In the genomic region with DNA sequence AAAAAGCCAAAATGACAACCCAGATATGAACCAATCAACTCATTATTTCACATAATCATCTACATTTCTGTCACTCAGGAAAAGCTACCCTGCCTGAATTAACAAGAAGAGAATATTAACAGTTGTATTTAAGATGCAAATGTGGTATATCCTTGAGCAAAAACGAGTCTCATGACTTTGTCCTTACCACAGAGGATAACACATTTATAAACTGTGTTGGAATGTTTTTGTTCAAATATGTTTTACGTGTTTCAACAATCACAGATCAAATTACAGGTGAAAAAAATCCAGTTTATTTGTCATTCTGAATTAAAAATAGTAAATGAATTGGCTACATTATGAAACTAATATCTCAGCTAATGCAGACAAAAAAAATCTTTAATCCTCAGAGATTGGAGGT, we compare ENCODE assay signal across 20 cellular contexts. TPM values are rescaled to one million over a fixed set of nuclear protein-coding genes. Genes with fewer than 3 reads are reported as not detected.
A peak's percentile ranks its signal among the peaks of the same experiment; 100 is the strongest.
DNase-seq lines count a peak whose midpoint lies in the region; ATAC-seq and TF ChIP-seq lines count a peak whose summit lies in the region.
"Had no signal": no experiment of that assay in that cellular context is flagged by ENCODE, and none has a peak within 500 bp of the region (broad histone marks: within the 10 kb centered on the region; RNA-seq: fewer than 3 reads in every experiment).

No MANE protein-coding gene starts in this region.

- H3K27ac Mint-ChIP-seq in WTC11 (peak overlapping the region; percentile 63), chondrocyte (ENCODE audit: unreplicated experiment) (peak overlapping the region; percentile 24)
- H3K27ac Mint-ChIP-seq in CD8-positive, alpha-beta T cell = no peak overlapping the region
- H3K27ac Mint-ChIP-seq: CD14-positive monocyte; CD4-positive, alpha-beta memory T cell; CD4-positive, CD25-positive, alpha-beta regulatory T cell had no signal

- no peaks in the 10 kb centered on the region for H3K9me3 Mint-ChIP-seq in WTC11
- no peaks in the 10 kb centered on the region for H3K9me3 Mint-ChIP-seq in chondrocyte (ENCODE audit: low read depth)
- no peaks in the 10 kb centered on the region for H3K9me3 Mint-ChIP-seq in CD8-positive, alpha-beta T cell
- H3K9me3 Mint-ChIP-seq: CD4-positive, alpha-beta memory T cell; CD4-positive, CD25-positive, alpha-beta regulatory T cell had no signal

- H3K4me2 ChIP-seq in skeletal muscle satellite cell (ENCODE audit: low read length) = peak overlapping the region; percentile 29
- H3K4me2 ChIP-seq: BLaER1 had no signal

- H3K27ac ChIP-seq in CD8-positive, alpha-beta T cell (ENCODE audit: low read depth, low read length) = no peak overlapping the region
- H3K27ac ChIP-seq: BLaER1 had no signal

- peaks cover 8% of the 10 kb centered on the region for H3K36me3 Mint-ChIP-seq in WTC11
- no peaks in the 10 kb centered on the region for H3K36me3 Mint-ChIP-seq in chondrocyte (ENCODE audit: low read depth)
- peaks cover 26% of the 10 kb centered on the region for H3K36me3 Mint-ChIP-seq in CD8-positive, alpha-beta T cell

- H3K27me3 ChIP-seq in skeletal muscle satellite cell (ENCODE audit: control insufficient read depth, insufficient read depth, low read length) = no peaks in the 10 kb centered on the region
- H3K27me3 ChIP-seq in CD8-positive, alpha-beta T cell (ENCODE audit: insufficient read depth, low read length) = no peaks in the 10 kb centered on the region
- H3K27me3 ChIP-seq: BE2C, BLaER1 had no signal

- no peak overlapping the region for H3K4me3 Mint-ChIP-seq in WTC11
- no peak overlapping the region for H3K4me3 Mint-ChIP-seq in chondrocyte (ENCODE audit: unreplicated experiment)
- H3K4me3 Mint-ChIP-seq in CD8-positive, alpha-beta T cell = no peak overlapping the region
- H3K4me3 Mint-ChIP-seq: CD14-positive monocyte; CD4-positive, alpha-beta memory T cell; CD4-positive, CD25-positive, alpha-beta regulatory T cell had no signal

- CTCF ChIA-PET in WTC11 (lab: Charles Lee) = no interaction called here
- CTCF ChIA-PET in CD8-positive, alpha-beta T cell (lab: Charles Lee) = no interaction called here

- peaks cover 24% of the 10 kb centered on the region for H3K4me1 ChIP-seq in skeletal muscle satellite cell (ENCODE audit: control insufficient read depth, insufficient read depth, low read length)
- no peaks in the 10 kb centered on the region for H3K4me1 ChIP-seq in CD8-positive, alpha-beta T cell (ENCODE audit: insufficient read depth, low read length)

- no peaks in the 10 kb centered on the region for H3K36me3 ChIP-seq in skeletal muscle satellite cell (ENCODE audit: insufficient read depth, low read length)
- no peaks in the 10 kb centered on the region for H3K36me3 ChIP-seq in CD8-positive, alpha-beta T cell (ENCODE audit: insufficient read depth, low read length)

- POLR2A ChIA-PET in WTC11 (lab: Charles Lee) = no interaction called here
- POLR2A ChIA-PET in CD8-positive, alpha-beta T cell (lab: Charles Lee) = no interaction called here

- DNase-seq in WTC11 (ENCODE audit: low spot score) (no peak), chondrocyte (ENCODE audit: low spot score) (no peak), fibroblast of gingiva (ENCODE audit: low read depth) (peak; percentile 14), NCI-H69 (lab: John Stamatoyannopoulos, UW) (no peak), GM13976 (ENCODE audit: low spot score) (no peak), NCI-H82 treated with DMSO at 0.1 percent for 48 hours (lab: John Stamatoyannopoulos, UW; ENCODE audit: unreplicated experiment) (no peak)
- DNase-seq in CD8-positive, alpha-beta T cell = no peak
- DNase-seq: 8988T; ACHN; BE2C; C1 segment of cervical spinal cord; Caco-2; Calu3; CD4-positive, alpha-beta memory T cell; CD4-positive, CD25-positive, alpha-beta regulatory T cell; DMS79 treated with DMSO at 0.1 percent for 48 hours; GF-D8 had no signal

- no peak for ATAC-seq in WTC11
- no peak for ATAC-seq in CD8-positive, alpha-beta T cell

- intact Hi-C loops in CD8-positive, alpha-beta T cell (cut with DNase I, micrococcal nuclease) = no loop called here

- H3K27me3 Mint-ChIP-seq in WTC11 (ENCODE audit: low read depth) = no peaks in the 10 kb centered on the region
- no peaks in the 10 kb centered on the region for H3K27me3 Mint-ChIP-seq in chondrocyte (ENCODE audit: low read depth)
- H3K27me3 Mint-ChIP-seq in CD8-positive, alpha-beta T cell (ENCODE audit: low read depth) = no peaks in the 10 kb centered on the region
- H3K27me3 Mint-ChIP-seq: CD4-positive, alpha-beta memory T cell; CD4-positive, CD25-positive, alpha-beta regulatory T cell had no signal

- H3K4me1 Mint-ChIP-seq in WTC11 (peaks cover 62% of the 10 kb centered on the region), chondrocyte (ENCODE audit: low read depth) (peaks cover 48% of the 10 kb centered on the region)
- peaks cover 27% of the 10 kb centered on the region for H3K4me1 Mint-ChIP-seq in CD8-positive, alpha-beta T cell (ENCODE audit: low read depth)
- H3K4me1 Mint-ChIP-seq: CD14-positive monocyte had no signal

- no peaks in the 10 kb centered on the region for H3K9me3 ChIP-seq in skeletal muscle satellite cell (replicated peaks; ENCODE audit: low read length)
- H3K9me3 ChIP-seq in CD8-positive, alpha-beta T cell (ENCODE audit: low read length) = no peaks in the 10 kb centered on the region
- H3K9me3 ChIP-seq: BE2C, BLaER1, Caco-2 had no signal

- in situ Hi-C loops in GM13976 (cut with MboI; ENCODE audit: low sequenced_read_pairs, unreplicated experiment) = no loop called here

- H3K4me3 ChIP-seq in skeletal muscle satellite cell (ENCODE audit: low read length) = no peak overlapping the region
- no peak overlapping the region for H3K4me3 ChIP-seq in CD8-positive, alpha-beta T cell (ENCODE audit: low read depth, low read length)
- H3K4me3 ChIP-seq: BLaER1 had no signal

- TF ChIP-seq CTCF in WTC11 (IDR thresholded peaks at IDR 0.05) (no peak), chondrocyte (IDR thresholded peaks at IDR 0.05) (no peak), GM13976 (IDR thresholded peaks at IDR 0.05; ENCODE audit: borderline replicate concordance, control extremely low read depth, extremely low read depth, insufficient read depth, missing control alignments) (no peak)
- TF ChIP-seq CTCF in CD8-positive, alpha-beta T cell (IDR thresholded peaks at IDR 0.05) = no peak

- H3K9ac ChIP-seq in skeletal muscle satellite cell (ENCODE audit: low read depth, low read length) = no peak overlapping the region
- H3K9ac ChIP-seq: BLaER1 had no signal

TF ChIP-seq in WTC11, 78 proteins besides CTCF, POLR2A, EP300 and RAD21 (continues in another document):
- TF ChIP-seq ESRRA (CRISPR knock-in tag; IDR thresholded peaks at IDR 0.05; ENCODE audit: borderline replicate concordance) = no peak
- TF ChIP-seq ERG (CRISPR knock-in tag; IDR thresholded peaks at IDR 0.05) = no peak
- TF ChIP-seq JAZF1 (CRISPR knock-in tag; IDR thresholded peaks at IDR 0.05) = no peak
- TF ChIP-seq STAT6 (CRISPR knock-in tag; conservative IDR thresholded peaks at IDR 0.05; ENCODE audit: low read depth) = no peak
- TF ChIP-seq ZNF425 (CRISPR knock-in tag; conservative IDR thresholded peaks at IDR 0.05) = no peak
- no peak for TF ChIP-seq TEAD1 (CRISPR knock-in tag; IDR thresholded peaks at IDR 0.05)
- no peak for TF ChIP-seq ZNF219 (CRISPR knock-in tag; IDR thresholded peaks at IDR 0.05; ENCODE audit: borderline replicate concordance)
- TF ChIP-seq NR1H2 (CRISPR knock-in tag; IDR thresholded peaks at IDR 0.05) = no peak

RNA-seq across cellular contexts. Expression of gene CHCHD3, which starts 34.6 kb away (rescaled TPM):
- total RNA-seq in WTC11 (2021) (105 to 114 TPM (median 106 TPM) in 3 replicates), chondrocyte (41.8 to 45.6 TPM (median 42.6 TPM) in 3 replicates)
- 90.4 and 116 TPM in 2 replicates for total RNA-seq in skeletal muscle satellite cell (2012; rRNA removed)
- 10 to 100 TPM; 19.0 to 20.4 TPM for total RNA-seq in CD8-positive, alpha-beta T cell
